ENCODE assay signal across 8 cellular contexts in genomic region chr22:41946360-41947180, GRCh38. TPM values are rescaled to one million over a fixed set of nuclear protein-coding genes. Genes with fewer than 3 reads are reported as not detected.
DNase-seq lines count a peak whose midpoint lies in the region; ATAC-seq, FAIRE-seq and TF ChIP-seq lines count a peak whose summit lies in the region.

CENPM (minus strand) TSS chr22:41947152; CDS start chr22:41947076, 76 bp downstream.

- H3K4me1 Mint-ChIP-seq in activated naive CD8-positive, alpha-beta T cell treated with anti-CD3 and anti-CD28 coated beads, Interleukin-2, amount 50 U/mL, for 24 hours, result peaks cover 62% of the 10 kb centered on the region

- no peaks in the 10 kb centered on the region for H3K9me3 Mint-ChIP-seq in activated naive CD8-positive, alpha-beta T cell treated with anti-CD3 and anti-CD28 coated beads, Interleukin-2, amount 50 U/mL, for 24 hours

- DNase-seq in NCI-H1417 treated with DMSO at 0.1 percent for 48 hours (lab: John Stamatoyannopoulos, UW), result peak; percentile 81
- peak; percentile 75 for DNase-seq in T follicular helper cell (ENCODE audit: low read depth)
- peak; percentile 95 for DNase-seq in activated naive CD8-positive, alpha-beta T cell treated with anti-CD3 and anti-CD28 coated beads, Interleukin-2, amount 50 U/mL, for 24 hours
- DNase-seq in cardiac muscle cell (ENCODE audit: low read depth in 1 of 2, low spot score in 1 of 2), result peak; percentile 95 to 97
- DNase-seq in pancreas, result peak; percentile 89 to 95 (median 92)
- DNase-seq in tibial nerve (ENCODE audit: low spot score in 2 of 2), result peak; percentile 75 to 86

- FAIRE-seq in pancreas (lab: Jason Lieb, UNC), result no peak

- TF ChIP-seq POLR2A in tibial nerve (IDR thresholded peaks at IDR 0.05), result no peak

- no peaks in the 10 kb centered on the region for H3K36me3 ChIP-seq in cardiac muscle cell
- no peaks in the 10 kb centered on the region for H3K36me3 ChIP-seq in pancreas
- H3K36me3 ChIP-seq in tibial nerve, result no peaks in the 10 kb centered on the region

- ATAC-seq in HG02763 (IDR thresholded peaks at IDR 0.05; ENCODE audit: unreplicated experiment) (peak; percentile 85), pancreas (peak; percentile 98 to 99 (median 98))
- ATAC-seq in activated naive CD8-positive, alpha-beta T cell treated with anti-CD3 and anti-CD28 coated beads, Interleukin-2, amount 50 U/mL, for 24 hours, result peak; percentile 96

- no peaks in the 10 kb centered on the region for H3K27me3 Mint-ChIP-seq in activated naive CD8-positive, alpha-beta T cell treated with anti-CD3 and anti-CD28 coated beads, Interleukin-2, amount 50 U/mL, for 24 hours

- TF ChIP-seq CTCF in GM12875 (IDR thresholded peaks at IDR 0.05; ENCODE audit: borderline replicate concordance, insufficient read depth, low read depth, low read length) (peak; percentile 23; the same call in 1 of the 2 replicates), cardiac muscle cell (IDR thresholded peaks at IDR 0.05; ENCODE audit: low read depth, low read length) (peak; percentile 29), pancreas (IDR thresholded peaks at IDR 0.05) (peak in 1 of 4 donors; percentile 11), tibial nerve (IDR thresholded peaks at IDR 0.05) (peak in 3 of 5 experiments; percentile 8 to 47 (median 12))

- peak in 1 of 2 donors; percentile 75 for TF ChIP-seq EP300 in tibial nerve (IDR thresholded peaks at IDR 0.05)

- H3K4me1 ChIP-seq in cardiac muscle cell (ENCODE audit: low read depth) (peaks cover 4% of the 10 kb centered on the region), pancreas (peaks cover 0 to 7% (median 0%) of the 10 kb centered on the region in 3 donors), tibial nerve (peaks cover 0 to 14% (median 7%) of the 10 kb centered on the region in 4 donors)

- H3K27ac ChIP-seq in cardiac muscle cell, result peak within 1 kb of the TSS; percentile 35
- peak within 1 kb of the TSS in 2 of 4 donors; percentile 10 to 16 for H3K27ac ChIP-seq in pancreas
- peak within 1 kb of the TSS in 2 of 4 donors; percentile 42 to 60 for H3K27ac ChIP-seq in tibial nerve

- peaks cover 40% of the 10 kb centered on the region for H3K36me3 Mint-ChIP-seq in activated naive CD8-positive, alpha-beta T cell treated with anti-CD3 and anti-CD28 coated beads, Interleukin-2, amount 50 U/mL, for 24 hours (ENCODE audit: low read depth)

- peak within 1 kb of the TSS; percentile 98 for H3K4me3 Mint-ChIP-seq in activated naive CD8-positive, alpha-beta T cell treated with anti-CD3 and anti-CD28 coated beads, Interleukin-2, amount 50 U/mL, for 24 hours

- H3K27me3 ChIP-seq in cardiac muscle cell (no peaks in the 10 kb centered on the region), pancreas (no peaks in the 10 kb centered on the region), tibial nerve (no peaks in the 10 kb centered on the region)

- WGBS in pancreas, 2 donors, result 0% methylated on average over 54 to 63 of the region's 63 CpGs
- 0 to 1% methylated on average over 14 to 48 of the region's 63 CpGs for WGBS in tibial nerve, 2 donors

- H3K9me3 ChIP-seq in cardiac muscle cell (ENCODE audit: low read depth) (no peaks in the 10 kb centered on the region), pancreas (no peaks in the 10 kb centered on the region), tibial nerve (no peaks in the 10 kb centered on the region)

- peak within 1 kb of the TSS; percentile 91 for H3K27ac Mint-ChIP-seq in activated naive CD8-positive, alpha-beta T cell treated with anti-CD3 and anti-CD28 coated beads, Interleukin-2, amount 50 U/mL, for 24 hours

- H3K4me3 ChIP-seq in GM12875 (ENCODE audit: low read depth, low read length) (peak within 1 kb of the TSS; percentile 97), cardiac muscle cell (peak within 1 kb of the TSS; percentile 50), pancreas (peak within 1 kb of the TSS; percentile 59 to 83 (median 76)), tibial nerve (peak within 1 kb of the TSS; percentile 57 to 64 (median 61))

- intact Hi-C loops in pancreas (cut with DNase I), result loop anchor here in 1 of 3 donors (10.0 kb wide), 2 partner anchors 122 to 252 kb away; partner anchors contain the start of gene MEI1

RNA-seq across cellular contexts. Expression of gene CENPM, which starts in this region (rescaled TPM):
- total RNA-seq in cardiac muscle cell (22.0 and 26.7 TPM in 2 replicates), pancreas (1 to 10 TPM in 1 of 6 donors, under 1 TPM in 5; 0.23 to 1.7 (median 0.65) TPM), tibial nerve (1 to 10 TPM in 2 of 4 donors, not detected in 2; 5.0 to 5.1 TPM)
- polyA plus RNA-seq in cardiac muscle cell (25.8 and 37.0 TPM in 2 replicates), pancreas (under 1 TPM; 0.14 to 0.65 TPM)

Comparison
In these comparisons a context has a peak if more than half of its experiments do, and no peak if none do; other contexts are left out.
1. RNA of gene CENPM (polyA plus RNA-seq): 25.8 to 37.0 TPM in cardiac muscle cell; 0.14 to 0.65 TPM in pancreas; every median in the first group is over 10 times any median in the second.
2. Peak in every context shown above with its lines, with median percentiles within 50 percentile points of each other: H3K4me3 ChIP-seq, ATAC-seq and DNase-seq.